8 cellular contexts compared by ENCODE assay signal in genomic region chr3:98602078-98602678, GRCh38. TPM values are rescaled to one million over a fixed set of nuclear protein-coding genes. Genes with fewer than 3 reads are reported as not detected.
A peak's percentile ranks its signal among the peaks of the same experiment; 100 is the strongest.
DNase-seq lines count a peak whose midpoint lies in the region; ATAC-seq, FAIRE-seq and TF ChIP-seq lines count a peak whose summit lies in the region.

No MANE protein-coding gene starts in this region.

- no peak overlapping the region for H2AFZ ChIP-seq in mesenchymal stem cell (ENCODE audit: low read depth, low read length)

- H3K27ac Mint-ChIP-seq in endodermal cell, result no peak overlapping the region

- peak; percentile 91 for TF ChIP-seq CTCF in endodermal cell (conservative IDR thresholded peaks at IDR 0.05)
- TF ChIP-seq CTCF in lower leg skin (IDR thresholded peaks at IDR 0.05), result no peak

- FAIRE-seq in RCC 7860 (lab: Jason Lieb, UNC), result peak; percentile 77

- H3K79me1 ChIP-seq in mesenchymal stem cell (replicated peaks; ENCODE audit: low read length, poor library complexity, severe bottlenecking), result no peaks in the 10 kb centered on the region

- H3K36me3 ChIP-seq in endodermal cell (ENCODE audit: control insufficient read depth, insufficient read depth, low read length), result no peaks in the 10 kb centered on the region
- H3K36me3 ChIP-seq in mesenchymal stem cell (ENCODE audit: control insufficient read depth in 1 of 2, insufficient read depth in 2 of 2, low read depth in 1 of 2, low read length in 2 of 2), result no peaks in the 10 kb centered on the region

- intact Hi-C loops in lower leg skin (cut with DNase I; ENCODE audit: low total_unique reads), result loop anchor here (5.0 kb wide), 1 partner anchor 205 kb away; no protein-coding TSS in a partner anchor

- H2BK5ac ChIP-seq in mesenchymal stem cell (ENCODE audit: low read depth, low read length, poor library complexity, severe bottlenecking), result no peak overlapping the region

- TF ChIP-seq POLR2A in lower leg skin (IDR thresholded peaks at IDR 0.05), result no peak

- no peak overlapping the region for H4K8ac ChIP-seq in mesenchymal stem cell (ENCODE audit: low read length)

- H2BK120ac ChIP-seq in mesenchymal stem cell (ENCODE audit: low read depth, low read length), result no peak overlapping the region

- H3K9ac ChIP-seq in endodermal cell (ENCODE audit: extremely low read depth, low read length, poor library complexity, severe bottlenecking) (no peak overlapping the region), mesenchymal stem cell (ENCODE audit: low read length) (no peak overlapping the region)

- no peak overlapping the region for H2BK15ac ChIP-seq in mesenchymal stem cell (ENCODE audit: low read depth, poor library complexity, severe bottlenecking)

- H3K4me1 ChIP-seq in endodermal cell (ENCODE audit: control insufficient read depth, insufficient read depth, low read length), result no peaks in the 10 kb centered on the region
- H3K4me1 ChIP-seq in mesenchymal stem cell (ENCODE audit: control insufficient read depth, insufficient read depth, low read depth, low read length), result no peaks in the 10 kb centered on the region

- H3K9me3 Mint-ChIP-seq in endodermal cell, result no peaks in the 10 kb centered on the region

- no peak overlapping the region for H3K4me3 Mint-ChIP-seq in endodermal cell

- H3K18ac ChIP-seq in mesenchymal stem cell (ENCODE audit: low read depth in 1 of 2, low read length in 2 of 2), result no peak overlapping the region

- no peaks in the 10 kb centered on the region for H3K36me3 Mint-ChIP-seq in endodermal cell (ENCODE audit: low read depth)

- no peak overlapping the region for H2AK5ac ChIP-seq in mesenchymal stem cell (ENCODE audit: low read length, severe bottlenecking)

- H3K4ac ChIP-seq in mesenchymal stem cell (ENCODE audit: low read depth in 1 of 2, low read length in 2 of 2), result no peak overlapping the region

- ATAC-seq in GM21717 (IDR thresholded peaks at IDR 0.05; ENCODE audit: unreplicated experiment), result peak; percentile 67

- H3K27ac ChIP-seq in endodermal cell (ENCODE audit: low read depth, low read length) (no peak overlapping the region), mesenchymal stem cell (ENCODE audit: low read length, poor library complexity, severe bottlenecking) (no peak overlapping the region)

- H4K91ac ChIP-seq in mesenchymal stem cell (ENCODE audit: low read length), result no peak overlapping the region

- H3K14ac ChIP-seq in mesenchymal stem cell (ENCODE audit: low read length in 2 of 2), result no peak overlapping the region

- DNase-seq in A172 (ENCODE audit: low spot score), result peak; percentile 69
- DNase-seq in Daoy (ENCODE audit: low read depth), result peak; percentile 56
- peak; percentile 60 for DNase-seq in HuH-7 (ENCODE audit: low spot score)
- peak; percentile 56 for DNase-seq in RCC 7860 (ENCODE audit: low spot score)
- DNase-seq in endodermal cell, result peak; percentile 58
- DNase-seq in mesenchymal stem cell, result peak; percentile 67
- no peak for DNase-seq in lower leg skin (ENCODE audit: low spot score in 2 of 2)

- no peak overlapping the region for H3K23ac ChIP-seq in mesenchymal stem cell (ENCODE audit: low read length in 2 of 2)

- no peak overlapping the region for H3K4me2 ChIP-seq in mesenchymal stem cell (ENCODE audit: low read length, poor library complexity, severe bottlenecking)

- no peaks in the 10 kb centered on the region for H3K27me3 ChIP-seq in endodermal cell (ENCODE audit: control insufficient read depth, insufficient read depth, low read length, poor library complexity, severe bottlenecking)
- H3K27me3 ChIP-seq in mesenchymal stem cell (ENCODE audit: control insufficient read depth in 1 of 2, insufficient read depth in 1 of 2, low read length in 2 of 2), result no peaks in the 10 kb centered on the region

- no peak overlapping the region for H2BK12ac ChIP-seq in mesenchymal stem cell (ENCODE audit: low read length in 2 of 2)

- no peaks in the 10 kb centered on the region for H3K4me1 Mint-ChIP-seq in endodermal cell

- H3K9me3 ChIP-seq in endodermal cell (ENCODE audit: control insufficient read depth, low read length) (no peaks in the 10 kb centered on the region), mesenchymal stem cell (ENCODE audit: control insufficient read depth, low read length) (no peaks in the 10 kb centered on the region)

- H3K27me3 Mint-ChIP-seq in endodermal cell (ENCODE audit: insufficient read depth), result peaks cover 8% of the 10 kb centered on the region

- no peak overlapping the region for H3K4me3 ChIP-seq in endodermal cell (ENCODE audit: low read length)
- H3K4me3 ChIP-seq in mesenchymal stem cell (ENCODE audit: insufficient read depth in 1 of 2, low read depth in 1 of 2, low read length in 2 of 2), result no peak overlapping the region
- H3K4me3 ChIP-seq in lower leg skin (ENCODE audit: low read depth, poor library complexity, severe bottlenecking), result no peak overlapping the region

- 23 to 47% methylated on average over 2 to 4 of the region's 4 CpGs for WGBS in endodermal cell (ENCODE audit: insufficient coverage in 1 of 2, insufficient read length in 1 of 2), 2 experiments
- WGBS in mesenchymal stem cell, result 8% methylated on average over 2 of the region's 4 CpGs
- 4 to 6% methylated on average over 4 of the region's 4 CpGs for WGBS in lower leg skin, 2 donors

RNA-seq across cellular contexts. Expression of gene CPOX, which starts 8.8 kb away (rescaled TPM):
- total RNA-seq in A172 (2014; rRNA removed; shearing (Covaris generic)), result 37.1 and 41.3 TPM in 2 replicates
- total RNA-seq in Daoy (2014; rRNA removed; shearing (Covaris generic)), result 53.9 and 58.9 TPM in 2 replicates
- 10 to 100 TPM; 18.0 to 20.3 TPM for total RNA-seq in endodermal cell
- polyA plus RNA-seq in endodermal cell (2013, experiment 1 of 2), result 21.4 TPM
- 18.6 TPM for polyA plus RNA-seq in endodermal cell (2013, experiment 2 of 2)
- 15.8 TPM for polyA plus RNA-seq in mesenchymal stem cell (2013, experiment 1 of 2)
- 16.0 TPM for polyA plus RNA-seq in mesenchymal stem cell (2013, experiment 2 of 2)
- 10 to 100 TPM; 21.8 to 28.6 (median 25.0) TPM for total RNA-seq in lower leg skin

Comparison
In these comparisons a context has a peak if more than half of its experiments do, and no peak if none do; other contexts are left out.
1. DNase-seq: peak in A172 (single experiment), Daoy (single experiment), HuH-7 (single experiment), RCC 7860 (single experiment), endodermal cell (single experiment) and mesenchymal stem cell (single experiment); none in lower leg skin (0 of 2).